In the genomic region with DNA sequence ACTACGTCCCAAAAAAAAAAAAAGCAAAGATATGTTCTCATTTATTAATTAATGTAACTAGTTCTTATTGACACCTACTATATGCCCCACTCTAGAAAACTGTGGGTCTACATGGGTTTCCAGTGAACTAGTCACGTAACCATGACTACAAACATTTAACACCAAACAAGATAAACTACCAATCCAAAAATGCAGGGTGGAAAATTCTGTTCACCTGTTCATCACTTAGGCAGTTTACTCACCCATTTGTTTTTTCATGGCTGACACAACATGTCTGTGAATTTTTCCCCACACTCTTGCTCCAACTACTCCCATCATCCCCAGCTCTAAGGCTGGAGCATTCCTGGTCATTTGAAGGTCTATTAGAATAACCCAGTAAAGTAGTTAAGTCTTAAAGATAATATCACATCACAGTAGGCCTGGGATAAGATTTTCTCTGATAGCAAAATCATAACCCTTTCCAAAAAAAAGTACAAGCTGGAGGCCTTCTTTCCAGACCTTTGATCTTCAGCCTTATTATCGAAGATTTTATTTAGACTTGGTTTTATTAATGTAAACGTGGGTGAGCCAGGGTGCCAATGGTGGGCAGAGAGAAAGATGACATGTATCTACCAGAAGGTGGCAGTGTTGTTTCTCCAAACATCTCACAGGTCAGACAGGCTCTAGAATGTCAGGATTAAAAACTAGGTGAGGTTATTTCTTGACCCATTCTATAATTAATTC, we compare ENCODE assay signal across 1 cellular context.
TF ChIP-seq lines count a peak whose summit lies in the region.

No MANE protein-coding gene starts in this region.

TF ChIP-seq in HCT116, 20 proteins besides CTCF, POLR2A, EP300 and RAD21 (continued from another document):
- TF ChIP-seq, protein P1, sequence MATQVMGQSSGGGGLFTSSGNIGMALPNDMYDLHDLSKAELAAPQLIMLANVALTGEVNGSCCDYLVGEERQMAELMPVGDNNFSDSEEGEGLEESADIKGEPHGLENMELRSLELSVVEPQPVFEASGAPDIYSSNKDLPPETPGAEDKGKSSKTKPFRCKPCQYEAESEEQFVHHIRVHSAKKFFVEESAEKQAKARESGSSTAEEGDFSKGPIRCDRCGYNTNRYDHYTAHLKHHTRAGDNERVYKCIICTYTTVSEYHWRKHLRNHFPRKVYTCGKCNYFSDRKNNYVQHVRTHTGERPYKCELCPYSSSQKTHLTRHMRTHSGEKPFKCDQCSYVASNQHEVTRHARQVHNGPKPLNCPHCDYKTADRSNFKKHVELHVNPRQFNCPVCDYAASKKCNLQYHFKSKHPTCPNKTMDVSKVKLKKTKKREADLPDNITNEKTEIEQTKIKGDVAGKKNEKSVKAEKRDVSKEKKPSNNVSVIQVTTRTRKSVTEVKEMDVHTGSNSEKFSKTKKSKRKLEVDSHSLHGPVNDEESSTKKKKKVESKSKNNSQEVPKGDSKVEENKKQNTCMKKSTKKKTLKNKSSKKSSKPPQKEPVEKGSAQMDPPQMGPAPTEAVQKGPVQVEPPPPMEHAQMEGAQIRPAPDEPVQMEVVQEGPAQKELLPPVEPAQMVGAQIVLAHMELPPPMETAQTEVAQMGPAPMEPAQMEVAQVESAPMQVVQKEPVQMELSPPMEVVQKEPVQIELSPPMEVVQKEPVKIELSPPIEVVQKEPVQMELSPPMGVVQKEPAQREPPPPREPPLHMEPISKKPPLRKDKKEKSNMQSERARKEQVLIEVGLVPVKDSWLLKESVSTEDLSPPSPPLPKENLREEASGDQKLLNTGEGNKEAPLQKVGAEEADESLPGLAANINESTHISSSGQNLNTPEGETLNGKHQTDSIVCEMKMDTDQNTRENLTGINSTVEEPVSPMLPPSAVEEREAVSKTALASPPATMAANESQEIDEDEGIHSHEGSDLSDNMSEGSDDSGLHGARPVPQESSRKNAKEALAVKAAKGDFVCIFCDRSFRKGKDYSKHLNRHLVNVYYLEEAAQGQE (IDR thresholded peaks at IDR 0.05; ENCODE audit: low read depth), result no peak
- TF ChIP-seq FOSL1 (IDR thresholded peaks at IDR 0.05; ENCODE audit: low read depth) (no peak), CEBPB (IDR thresholded peaks at IDR 0.05; ENCODE audit: low read depth) (no peak), EZH2phosphoT487 (IDR thresholded peaks at IDR 0.05; ENCODE audit: borderline replicate concordance) (no peak)
TF ChIP-seq in HCT116: peak in this region for 0.
